In the genomic region with DNA sequence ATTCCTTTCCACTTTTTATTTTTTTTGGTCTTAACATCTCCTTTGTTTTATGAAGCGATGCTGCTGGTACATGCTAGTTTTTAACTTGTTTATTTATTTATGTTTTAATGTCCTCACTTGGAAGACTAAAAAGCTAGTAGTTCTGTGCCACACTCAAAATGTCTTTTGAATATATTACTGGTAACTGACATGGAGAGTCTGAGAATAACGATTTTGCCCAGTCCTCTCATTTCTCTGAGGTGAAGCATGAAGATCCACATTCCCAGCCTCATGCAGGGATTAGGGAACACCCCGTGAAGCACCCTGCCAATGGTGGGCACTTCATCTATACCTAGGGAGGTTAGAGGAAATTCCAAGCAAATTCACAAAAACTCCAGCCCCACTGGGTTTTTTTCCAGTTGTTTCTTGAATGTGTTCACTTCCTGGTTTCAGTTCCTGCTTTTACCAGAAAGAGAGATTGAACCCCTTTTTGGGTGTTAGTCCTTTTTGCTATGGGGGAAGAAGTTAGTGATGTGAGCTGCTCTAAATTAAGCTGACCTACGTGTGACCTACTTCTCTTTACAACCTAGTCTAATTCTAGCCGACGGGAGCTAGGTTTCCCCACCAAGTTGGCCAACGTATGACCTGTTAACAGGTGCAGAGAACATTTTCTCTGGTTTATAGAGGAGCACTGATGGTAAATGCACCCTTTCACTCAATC, we compare ENCODE assay signal across 11 cellular contexts.
DNase-seq lines count a peak whose midpoint lies in the region; ATAC-seq and TF ChIP-seq lines count a peak whose summit lies in the region.
"Had no signal": no experiment of that assay in that cellular context is flagged by ENCODE, and none has a peak within 500 bp of the region (broad histone marks: within the 10 kb centered on the region; RNA-seq: fewer than 3 reads in every experiment).

No MANE protein-coding gene starts in this region.

- no peak for TF ChIP-seq CTCF in GM12864 (IDR thresholded peaks at IDR 0.05; ENCODE audit: low read depth, low read length, missing control alignments)

- ATAC-seq in GM19468 (IDR thresholded peaks at IDR 0.05; ENCODE audit: extremely low read depth, unreplicated experiment) = peak; percentile 80
- ATAC-seq in HG03139 (IDR thresholded peaks at IDR 0.05; ENCODE audit: unreplicated experiment) = peak; percentile 72
- peak; percentile 57 for ATAC-seq in T-helper 17 cell

- H3K4me3 Mint-ChIP-seq in T-helper 17 cell = no peak overlapping the region

- H3K9me3 ChIP-seq in T-helper 17 cell (ENCODE audit: control insufficient read depth, low read length, poor library complexity, severe bottlenecking) = no peaks in the 10 kb centered on the region

- H3K4me3 ChIP-seq in GM12864 (ENCODE audit: low read depth, low read length) = no peak overlapping the region

- peaks cover 12% of the 10 kb centered on the region for H3K4me1 Mint-ChIP-seq in T-helper 17 cell

- H3K27ac Mint-ChIP-seq in T-helper 17 cell = no peak overlapping the region

- no peaks in the 10 kb centered on the region for H3K27me3 Mint-ChIP-seq in T-helper 17 cell

- peaks cover 5% of the 10 kb centered on the region for H3K36me3 Mint-ChIP-seq in T-helper 17 cell (ENCODE audit: low read depth)

- DNase-seq in GM12864 (ENCODE audit: low read depth) = peak; percentile 90
- DNase-seq in T-helper 17 cell = no peak
- no peak for DNase-seq in NCI-H1092 treated with DMSO at 0.1 percent for 48 hours (lab: John Stamatoyannopoulos, UW)
- no peak for DNase-seq in superior temporal gyrus (ENCODE audit: extremely low spot score)
- DNase-seq in LoVo (ENCODE audit: low spot score) = no peak
- DNase-seq in NCI-H187 treated with DMSO at 0.1 percent for 48 hours (lab: John Stamatoyannopoulos, UW) = no peak
- DNase-seq: COR-L47; effector CD4-positive, alpha-beta T cell; mesenchymal stem cell had no signal
